ENCODE assay signal across 25 cellular contexts in the genomic region with DNA sequence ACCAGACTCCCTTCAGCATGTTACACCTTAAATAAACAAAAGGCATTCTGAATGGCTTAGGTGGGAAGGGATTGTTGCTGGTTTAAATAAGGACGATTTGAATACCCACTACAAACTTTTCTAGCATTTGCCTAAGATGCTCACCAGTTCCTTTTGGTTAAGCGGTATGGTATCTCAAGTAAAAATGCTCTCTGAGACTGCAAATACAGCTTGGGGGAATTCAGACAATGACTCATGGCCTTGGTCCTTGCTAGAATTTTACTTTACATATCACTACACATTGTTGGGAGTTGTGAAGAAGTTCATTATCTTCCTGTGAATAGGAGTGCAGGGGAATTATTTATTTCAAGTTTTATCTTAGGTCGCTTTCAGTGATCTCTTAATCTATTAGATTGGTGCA.
A peak's percentile ranks its signal among the peaks of the same experiment; 100 is the strongest.
DNase-seq lines count a peak whose midpoint lies in the region; TF ChIP-seq lines count a peak whose summit lies in the region.
"Had no signal": no experiment of that assay in that cellular context is flagged by ENCODE, and none has a peak within 500 bp of the region (broad histone marks: within the 10 kb centered on the region; RNA-seq: fewer than 3 reads in every experiment).

No MANE protein-coding gene starts in this region.

- peak overlapping the region; percentile 60 for H3K27ac Mint-ChIP-seq in HFFc6
- H3K27ac Mint-ChIP-seq: activated CD4-positive, alpha-beta T cell treated with anti-CD3 and anti-CD28 coated beads, Interleukin-2, amount 10 ng/mL, durations not matched to agents 24 days and 14 days; CD4-positive, CD25-positive, alpha-beta regulatory T cell; natural killer cell; stimulated activated naive CD8-positive, alpha-beta T cell treated with anti-CD3 and anti-CD28 coated beads, Interleukin-15, amount 100 ng/mL, for 72 hours had no signal

- H3K27me3 Mint-ChIP-seq in HFFc6 (ENCODE audit: insufficient read depth): no peaks in the 10 kb centered on the region
- H3K27me3 Mint-ChIP-seq: stimulated activated naive CD8-positive, alpha-beta T cell treated with anti-CD3 and anti-CD28 coated beads, Interleukin-15, amount 100 ng/mL, for 72 hours had no signal

- peaks cover 48% of the 10 kb centered on the region for H3K4me1 Mint-ChIP-seq in HFFc6 (ENCODE audit: low read depth)
- H3K4me1 Mint-ChIP-seq: activated CD4-positive, alpha-beta T cell treated with anti-CD3 and anti-CD28 coated beads, Interleukin-2, amount 10 ng/mL, durations not matched to agents 24 days and 14 days; CD4-positive, CD25-positive, alpha-beta regulatory T cell; central memory CD8-positive, alpha-beta T cell; natural killer cell; stimulated activated naive CD8-positive, alpha-beta T cell treated with anti-CD3 and anti-CD28 coated beads, Interleukin-15, amount 100 ng/mL, for 72 hours had no signal

- H3K4me3 ChIP-seq in foreskin fibroblast (ENCODE audit: low read depth in 1 of 2, low read length in 2 of 2): no peak overlapping the region
- no peak overlapping the region for H3K4me3 ChIP-seq in retinal pigment epithelial cell (ENCODE audit: low read length)
- no peak overlapping the region for H3K4me3 ChIP-seq in coronary artery
- H3K4me3 ChIP-seq: dorsolateral prefrontal cortex, left lung, pancreas, SK-N-MC, tibial artery had no signal

- H3K4me3 Mint-ChIP-seq in HFFc6: no peak overlapping the region
- H3K4me3 Mint-ChIP-seq: activated CD4-positive, alpha-beta T cell treated with anti-CD3 and anti-CD28 coated beads, Interleukin-2, amount 10 ng/mL, durations not matched to agents 24 days and 14 days; activated T-cell treated with anti-CD3 and anti-CD28 coated beads, Interleukin-2, amount 50 U/mL, for 4 hours; CD4-positive, CD25-positive, alpha-beta regulatory T cell; central memory CD8-positive, alpha-beta T cell; natural killer cell; stimulated activated naive CD8-positive, alpha-beta T cell treated with anti-CD3 and anti-CD28 coated beads, Interleukin-15, amount 100 ng/mL, for 72 hours had no signal

- TF ChIP-seq CTCF in HFFc6 (IDR thresholded peaks at IDR 0.05): no peak
- no peak for TF ChIP-seq CTCF in foreskin fibroblast (IDR thresholded peaks at IDR 0.05; ENCODE audit: low read depth, low read length)
- no peak for TF ChIP-seq CTCF in retinal pigment epithelial cell (conservative IDR thresholded peaks at IDR 0.05; ENCODE audit: low read depth, low read length)
- TF ChIP-seq CTCF in coronary artery (IDR thresholded peaks at IDR 0.05): no peak

- no peaks in the 10 kb centered on the region for H3K36me3 Mint-ChIP-seq in HFFc6 (ENCODE audit: low read depth)
- H3K36me3 Mint-ChIP-seq: CD4-positive, CD25-positive, alpha-beta regulatory T cell; natural killer cell had no signal

- H3K27ac ChIP-seq in coronary artery: no peak overlapping the region
- H3K27ac ChIP-seq: dorsolateral prefrontal cortex, KMS-11, left lung, pancreas, RWPE1, SK-N-MC, tibial artery, VCaP had no signal

- H3K9me3 Mint-ChIP-seq in HFFc6: no peaks in the 10 kb centered on the region
- H3K9me3 Mint-ChIP-seq: activated T-cell treated with anti-CD3 and anti-CD28 coated beads, Interleukin-2, amount 50 U/mL, for 4 hours; central memory CD8-positive, alpha-beta T cell; natural killer cell; stimulated activated naive CD8-positive, alpha-beta T cell treated with anti-CD3 and anti-CD28 coated beads, Interleukin-15, amount 100 ng/mL, for 72 hours had no signal

- peak; percentile 49 for DNase-seq in HFFc6
- DNase-seq in amniotic epithelial cell (ENCODE audit: low read depth): peak; percentile 26
- DNase-seq in foreskin fibroblast: peak; percentile 28 to 57
- peak; percentile 9 for DNase-seq in retinal pigment epithelial cell (ENCODE audit: low read depth)
- DNase-seq in SW480 (ENCODE audit: low spot score): no peak
- DNase-seq in coronary artery (ENCODE audit: low spot score): no peak
- DNase-seq in NCI-H1694 treated with DMSO at 0.1 percent for 48 hours (lab: John Stamatoyannopoulos, UW): no peak
- DNase-seq in islet precursor cell: no peak
- DNase-seq: activated CD4-positive, alpha-beta T cell treated with anti-CD3 and anti-CD28 coated beads, Interleukin-2, amount 10 ng/mL, durations not matched to agents 24 days and 14 days; activated T-cell treated with anti-CD3 and anti-CD28 coated beads, Interleukin-2, amount 50 U/mL, for 4 hours; CD4-positive, CD25-positive, alpha-beta regulatory T cell; dorsolateral prefrontal cortex; left lung; natural killer cell; NCI-H187; NCI-H69; pancreas; stimulated activated naive CD8-positive, alpha-beta T cell treated with anti-CD3 and anti-CD28 coated beads, Interleukin-15, amount 100 ng/mL, for 72 hours; T-helper 2 cell; tibial artery had no signal

Comparison
In these comparisons a context has a peak if more than half of its experiments do, and no peak if none do; other contexts are left out.
1. DNase-seq: peak in HFFc6 (single experiment), amniotic epithelial cell (single experiment), foreskin fibroblast (2 of 2) and retinal pigment epithelial cell (single experiment); none in SW480 (single experiment), coronary artery (single experiment), NCI-H1694 treated with DMSO at 0.1 percent for 48 hours (single experiment) and islet precursor cell (single experiment).